In genomic region chr11:35554491-35555237, GRCh38 we compare ENCODE assay signal across 13 cellular contexts. TPM values are rescaled to one million over a fixed set of nuclear protein-coding genes. Genes with fewer than 3 reads are reported as not detected.
DNase-seq lines count a peak whose midpoint lies in the region; ATAC-seq and TF ChIP-seq lines count a peak whose summit lies in the region.
"Had no signal": no experiment of that assay in that cellular context is flagged by ENCODE, and none has a peak within 500 bp of the region (broad histone marks: within the 10 kb centered on the region; RNA-seq: fewer than 3 reads in every experiment).

No MANE protein-coding gene starts in this region.

- no peak overlapping the region for H3K27ac ChIP-seq in esophagus squamous epithelium
- no peak overlapping the region for H3K27ac ChIP-seq in CD8-positive, alpha-beta T cell (ENCODE audit: low read depth, low read length)
- no peak overlapping the region for H3K27ac ChIP-seq in tibial artery

- no peak overlapping the region for H3K4me3 ChIP-seq in esophagus squamous epithelium
- H3K4me3 ChIP-seq in CD8-positive, alpha-beta T cell (ENCODE audit: low read depth, low read length), result no peak overlapping the region
- no peak overlapping the region for H3K4me3 ChIP-seq in tibial artery
- H3K4me3 ChIP-seq: heart right ventricle had no signal

- no peak for TF ChIP-seq POLR2A in esophagus squamous epithelium (IDR thresholded peaks at IDR 0.05)

- H3K4me1 Mint-ChIP-seq in endothelial cell (ENCODE audit: unreplicated experiment) (peaks cover 2% of the 10 kb centered on the region), nephron progenitor cell (peaks cover 38% of the 10 kb centered on the region)
- no peaks in the 10 kb centered on the region for H3K4me1 Mint-ChIP-seq in CD8-positive, alpha-beta T cell (ENCODE audit: low read depth)

- no peaks in the 10 kb centered on the region for H3K9me3 Mint-ChIP-seq in endothelial cell (ENCODE audit: unreplicated experiment)
- peaks cover 3% of the 10 kb centered on the region for H3K9me3 Mint-ChIP-seq in nephron progenitor cell
- H3K9me3 Mint-ChIP-seq in CD8-positive, alpha-beta T cell, result no peaks in the 10 kb centered on the region

- H3K9me3 ChIP-seq in esophagus squamous epithelium, result no peaks in the 10 kb centered on the region
- H3K9me3 ChIP-seq in CD8-positive, alpha-beta T cell (ENCODE audit: low read length), result no peaks in the 10 kb centered on the region
- no peaks in the 10 kb centered on the region for H3K9me3 ChIP-seq in tibial artery
- H3K9me3 ChIP-seq: heart right ventricle had no signal

- no peaks in the 10 kb centered on the region for H3K36me3 ChIP-seq in esophagus squamous epithelium
- H3K36me3 ChIP-seq in CD8-positive, alpha-beta T cell (ENCODE audit: insufficient read depth, low read length), result no peaks in the 10 kb centered on the region
- H3K36me3 ChIP-seq in tibial artery, result no peaks in the 10 kb centered on the region
- H3K36me3 ChIP-seq: heart right ventricle had no signal

- intact Hi-C loops in esophagus squamous epithelium (cut with DNase I) (no loop called here), tibial artery (cut with DNase I; ENCODE audit: low total_unique reads) (no loop called here)
- intact Hi-C loops in CD8-positive, alpha-beta T cell (cut with DNase I, micrococcal nuclease), result no loop called here

- CTCF ChIA-PET in CD8-positive, alpha-beta T cell (lab: Charles Lee), result no interaction called here

- DNase-seq in ELR (ENCODE audit: low read depth), result peak; percentile 46
- peak; percentile 36 for DNase-seq in NCI-H69 (lab: John Stamatoyannopoulos, UW)
- no peak for DNase-seq in endothelial cell (ENCODE audit: low spot score)
- DNase-seq in nephron progenitor cell, result no peak
- DNase-seq in germinal center (ENCODE audit: low spot score), result no peak
- DNase-seq in esophagus squamous epithelium (lab: John Stamatoyannopoulos, UW), result no peak
- no peak for DNase-seq in CD8-positive, alpha-beta T cell
- no peak for DNase-seq in tibial artery
- DNase-seq: DMS79, heart right ventricle, midbrain, NCI-H187 treated with DMSO at 0.1 percent for 48 hours had no signal

- no peak overlapping the region for H3K27ac Mint-ChIP-seq in endothelial cell (ENCODE audit: unreplicated experiment)
- peak overlapping the region; percentile 93 for H3K27ac Mint-ChIP-seq in nephron progenitor cell
- H3K27ac Mint-ChIP-seq in CD8-positive, alpha-beta T cell, result no peak overlapping the region

- H3K27me3 Mint-ChIP-seq in endothelial cell (ENCODE audit: unreplicated experiment), result no peaks in the 10 kb centered on the region
- no peaks in the 10 kb centered on the region for H3K27me3 Mint-ChIP-seq in nephron progenitor cell (ENCODE audit: low read depth, poor library complexity)
- H3K27me3 Mint-ChIP-seq in CD8-positive, alpha-beta T cell (ENCODE audit: low read depth), result peaks cover 23% of the 10 kb centered on the region

- TF ChIP-seq CTCF in endothelial cell (IDR thresholded peaks at IDR 0.05; ENCODE audit: unreplicated experiment), result peak; percentile 53
- TF ChIP-seq CTCF in nephron progenitor cell (IDR thresholded peaks at IDR 0.05), result no peak
- TF ChIP-seq CTCF in esophagus squamous epithelium (IDR thresholded peaks at IDR 0.05), result peak in 2 of 6 experiments; percentile 12 to 35
- no peak for TF ChIP-seq CTCF in CD8-positive, alpha-beta T cell (IDR thresholded peaks at IDR 0.05)
- no peak for TF ChIP-seq CTCF in tibial artery (IDR thresholded peaks at IDR 0.05)

- H3K36me3 Mint-ChIP-seq in endothelial cell (ENCODE audit: low read depth, unreplicated experiment) (no peaks in the 10 kb centered on the region), nephron progenitor cell (ENCODE audit: low read depth) (no peaks in the 10 kb centered on the region)
- no peaks in the 10 kb centered on the region for H3K36me3 Mint-ChIP-seq in CD8-positive, alpha-beta T cell

- WGBS in esophagus squamous epithelium, 2 donors, result 73 to 79% methylated on average over 4 of the region's 4 CpGs

- no peak for ATAC-seq in CD8-positive, alpha-beta T cell

- H3K4me1 ChIP-seq in esophagus squamous epithelium (peaks cover 0 to 17% (median 0%) of the 10 kb centered on the region in 3 donors), tibial artery (peaks cover 0 to 18% (median 2%) of the 10 kb centered on the region in 4 donors)
- no peaks in the 10 kb centered on the region for H3K4me1 ChIP-seq in CD8-positive, alpha-beta T cell (ENCODE audit: insufficient read depth, low read length)

- POLR2A ChIA-PET in CD8-positive, alpha-beta T cell (lab: Charles Lee), result no interaction called here

- H3K27me3 ChIP-seq in esophagus squamous epithelium (no peaks in the 10 kb centered on the region), tibial artery (no peaks in the 10 kb centered on the region)
- no peaks in the 10 kb centered on the region for H3K27me3 ChIP-seq in CD8-positive, alpha-beta T cell (ENCODE audit: insufficient read depth, low read length)

- no peak overlapping the region for H3K4me3 Mint-ChIP-seq in endothelial cell (ENCODE audit: unreplicated experiment)
- H3K4me3 Mint-ChIP-seq in nephron progenitor cell, result peak overlapping the region; percentile 4
- H3K4me3 Mint-ChIP-seq in CD8-positive, alpha-beta T cell, result no peak overlapping the region

RNA-seq across cellular contexts. Expression of gene PAMR1, which starts 29.2 kb away (rescaled TPM):
- total RNA-seq in endothelial cell (ENCODE audit: unreplicated experiment) (0.82 TPM), esophagus squamous epithelium (1 to 10 TPM in 3 of 4 donors, under 1 TPM in 1; 0.34 to 9.2 (median 3.8) TPM)
- total RNA-seq in CD8-positive, alpha-beta T cell, result not detected
- total RNA-seq: HT1080 had no signal

Comparison
In these comparisons a context has a peak if more than half of its experiments do, and no peak if none do; other contexts are left out.
1. DNase-seq: peak in ELR (single experiment) and NCI-H69 (single experiment); none in endothelial cell (single experiment), nephron progenitor cell (single experiment), germinal center (single experiment), esophagus squamous epithelium (single experiment), CD8-positive, alpha-beta T cell (0 of 7) and tibial artery (0 of 2).